1 cellular context compared by ENCODE assay signal in genomic region chr14:21268612-21269251, GRCh38.
TF ChIP-seq lines count a peak whose summit lies in the region.

No MANE protein-coding gene starts in this region.

TF ChIP-seq in GM12878, 131 proteins besides CTCF, POLR2A, EP300 and RAD21:
- TF ChIP-seq TARDBP (IDR thresholded peaks at IDR 0.05; ENCODE audit: borderline replicate concordance), result no peak
- TF ChIP-seq PAX8 (IDR thresholded peaks at IDR 0.05), result no peak
- TF ChIP-seq SRF (IDR thresholded peaks at IDR 0.05; ENCODE audit: low read depth in 2 of 2, low read length in 2 of 2), result no peak
- TF ChIP-seq LARP7 (IDR thresholded peaks at IDR 0.05), result peak; percentile 84; the same call in 1 of the 2 replicates
- no peak for TF ChIP-seq KAT2A (conservative IDR thresholded peaks at IDR 0.05; ENCODE audit: control insufficient read depth, low read depth, low read length)
- TF ChIP-seq NFIC (IDR thresholded peaks at IDR 0.05; ENCODE audit: low read depth, low read length), result peak; percentile 11
- peak; percentile 24; the same call in 1 of the 2 replicates for TF ChIP-seq HDGF (IDR thresholded peaks at IDR 0.05)
TF ChIP-seq in GM12878: peak in this region for 3.
